Comparison of ENCODE assay signal across 8 cellular contexts in the genomic region with DNA sequence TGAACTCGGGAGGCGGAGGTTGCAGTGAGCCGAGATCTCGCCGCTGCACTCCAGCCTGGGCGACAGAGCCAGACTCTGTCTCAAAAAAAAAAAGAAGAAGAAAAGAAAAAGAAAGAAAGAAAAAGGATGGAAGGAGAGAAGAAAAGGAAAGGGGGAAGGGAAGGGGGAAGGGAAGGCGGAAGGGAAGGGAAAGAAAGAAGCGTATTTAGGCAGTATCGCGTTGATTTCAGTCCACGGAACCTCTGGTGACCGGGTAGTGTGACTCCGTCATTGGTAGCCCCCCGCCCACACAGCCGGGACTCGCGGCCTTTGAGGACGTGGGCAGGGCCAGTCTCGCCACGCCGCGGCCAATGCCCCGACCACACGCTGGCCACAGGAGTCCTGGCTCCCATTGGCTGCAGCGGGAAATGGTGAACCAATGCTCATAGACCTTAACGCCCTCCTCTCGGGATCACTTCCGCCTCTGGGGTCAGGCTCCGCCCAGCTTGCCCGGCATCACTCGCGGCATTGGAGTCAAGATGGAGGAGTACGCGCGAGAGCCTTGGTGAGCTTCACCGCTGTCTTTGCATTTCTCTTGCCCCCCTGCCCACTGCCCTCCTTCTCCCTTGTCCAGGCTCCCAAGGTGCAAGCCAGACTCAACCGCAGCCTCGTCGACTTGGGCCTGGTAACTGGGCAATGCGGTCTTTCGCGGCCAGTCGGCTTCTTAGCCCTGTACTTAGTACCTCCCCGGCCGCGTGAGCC. TPM values are rescaled to one million over a fixed set of nuclear protein-coding genes. Genes with fewer than 3 reads are reported as not detected.
DNase-seq lines count a peak whose midpoint lies in the region; ATAC-seq and TF ChIP-seq lines count a peak whose summit lies in the region.

A gene (plus strand): TSS at position 495 of the 741 bp plus-strand sequence. CDS start 24 bp downstream, at position 519.

- intact Hi-C loops in colonic mucosa (cut with DNase I) = no loop called here

- peaks cover 30% of the 10 kb centered on the region for H3K36me3 ChIP-seq in BE2C
- peaks cover 9% of the 10 kb centered on the region for H3K36me3 ChIP-seq in colonic mucosa

- peak; percentile 99 for ATAC-seq in HG03460 (IDR thresholded peaks at IDR 0.05; ENCODE audit: unreplicated experiment)

- peak within 1 kb of the TSS; percentile 87 to 100 for H3K9ac ChIP-seq in colonic mucosa (ENCODE audit: low read depth in 2 of 2, low read length in 2 of 2)

- H3K27ac ChIP-seq in colonic mucosa = peak within 1 kb of the TSS; percentile 68
- H3K27ac ChIP-seq in layer of hippocampus (ENCODE audit: low read depth, low read length) = peak within 1 kb of the TSS; percentile 64

- H3K4me1 ChIP-seq in BE2C = no peaks in the 10 kb centered on the region
- no peaks in the 10 kb centered on the region for H3K4me1 ChIP-seq in colonic mucosa

- H3K27me3 ChIP-seq in BE2C (no peaks in the 10 kb centered on the region), colonic mucosa (no peaks in the 10 kb centered on the region), layer of hippocampus (ENCODE audit: control insufficient read depth, insufficient read depth, low read length) (no peaks in the 10 kb centered on the region)

- H3K9me3 ChIP-seq in BE2C (no peaks in the 10 kb centered on the region), colonic mucosa (no peaks in the 10 kb centered on the region)

- DNase-seq in BE2C (peak; percentile 98), GM19240 (ENCODE audit: insufficient read length, low spot score) (peak; percentile 86), NCI-H526 (lab: John Stamatoyannopoulos, UW) (peak; percentile 83 to 93), colonic mucosa (peak; percentile 98)
- DNase-seq in activated CD4-positive, alpha-beta T cell treated with anti-CD3 and anti-CD28 coated beads for 48 hours = peak; percentile 96
- peak; percentile 83 to 86 for DNase-seq in stimulated activated CD4-positive, alpha-beta T cell treated with anti-CD3 and anti-CD28 coated beads, Interleukin-1b, Interleukin-23, amount 100 ng/mL, for 4 hours (ENCODE audit: low read depth in 2 of 2)

- H3K4me3 ChIP-seq in BE2C (ENCODE audit: low read depth, low read length) (peak within 1 kb of the TSS; percentile 96), colonic mucosa (peak within 1 kb of the TSS; percentile 90)

- TF ChIP-seq CTCF in BE2C (IDR thresholded peaks at IDR 0.05; ENCODE audit: low read depth, low read length) (no peak), colonic mucosa (IDR thresholded peaks at IDR 0.05) (no peak)

RNA-seq across cellular contexts. Expression of the gene that starts here (rescaled TPM):
- polyA plus RNA-seq in BE2C (2012; ENCODE audit: insufficient read depth, insufficient read length, low read depth) = 172 TPM
- 10 to 100 TPM; 63.4 to 84.7 TPM for total RNA-seq in colonic mucosa

Comparison
In these comparisons a context has a peak if more than half of its experiments do, and no peak if none do; other contexts are left out.
1. Peak in every context shown above with its lines: DNase-seq, ATAC-seq, H3K4me3 ChIP-seq and H3K27ac ChIP-seq.